Comparison of ENCODE assay signal across 9 cellular contexts in the genomic region with DNA sequence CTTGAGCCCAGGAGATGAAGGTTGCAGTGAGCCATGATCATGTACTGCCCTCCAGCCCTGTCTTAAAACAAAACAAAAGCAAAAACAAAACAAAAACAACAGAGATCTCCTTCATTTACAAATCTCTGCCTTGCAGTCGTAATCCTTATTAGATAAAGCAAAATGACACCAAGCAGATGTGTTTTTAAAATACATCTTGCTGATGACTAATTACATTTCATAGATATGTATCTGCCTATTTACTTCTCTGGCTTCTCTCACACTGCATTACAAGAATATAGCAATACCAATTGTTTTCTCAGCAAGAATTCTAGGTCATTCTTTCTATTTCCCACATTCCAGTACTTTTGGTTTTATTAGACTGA. TPM values are rescaled to one million over a fixed set of nuclear protein-coding genes. Genes with fewer than 3 reads are reported as not detected.
DNase-seq lines count a peak whose midpoint lies in the region; ATAC-seq and TF ChIP-seq lines count a peak whose summit lies in the region.
"Had no signal": no experiment of that assay in that cellular context is flagged by ENCODE, and none has a peak within 500 bp of the region (broad histone marks: within the 10 kb centered on the region; RNA-seq: fewer than 3 reads in every experiment).

No MANE protein-coding gene starts in this region.

- DNase-seq in GM04504 (ENCODE audit: low read depth) (peak; percentile 26), fibroblast of gingiva (ENCODE audit: low read depth) (peak; percentile 29), skeletal muscle cell (ENCODE audit: low read depth) (no peak), NCI-H2171 (lab: John Stamatoyannopoulos, UW) (no peak), A172 (ENCODE audit: low spot score) (no peak), NCI-H187 treated with DMSO at 0.1 percent for 48 hours (lab: John Stamatoyannopoulos, UW) (no peak)
- DNase-seq: activated CD4-positive, alpha-beta T cell treated with anti-CD3 and anti-CD28 coated beads, Interleukin-2, amount 50 U/mL, for 4 hours had no signal

- H3K27ac ChIP-seq in VCaP: peak overlapping the region; percentile 64

- H3K4me3 ChIP-seq in skeletal muscle cell (ENCODE audit: low read depth, low read length): peak overlapping the region; percentile 25

- ATAC-seq in HG03378 (IDR thresholded peaks at IDR 0.05; ENCODE audit: unreplicated experiment): no peak

- no peak for TF ChIP-seq CTCF in VCaP (conservative IDR thresholded peaks at IDR 0.05)

RNA-seq across cellular contexts. Expression of a gene that starts 22.8 kb away (rescaled TPM):
- total RNA-seq in A172 (2014; rRNA removed; shearing (Covaris generic)): 47.1 and 51.1 TPM in 2 replicates

RNA-seq across cellular contexts. Expression of a gene that starts 29.2 kb away (rescaled TPM):
- total RNA-seq in A172 (2014; rRNA removed; shearing (Covaris generic)): 37.8 and 41.3 TPM in 2 replicates

Comparison
In these comparisons a context has a peak if more than half of its experiments do, and no peak if none do; other contexts are left out.
1. DNase-seq: peak in GM04504 (single experiment) and fibroblast of gingiva (single experiment); none in skeletal muscle cell (single experiment), NCI-H2171 (single experiment), A172 (single experiment) and NCI-H187 treated with DMSO at 0.1 percent for 48 hours (single experiment).